ENCODE assay signal across 8 cellular contexts in genomic region chr22:41834005-41834975, GRCh38. TPM values are rescaled to one million over a fixed set of nuclear protein-coding genes. Genes with fewer than 3 reads are reported as not detected.
DNase-seq lines count a peak whose midpoint lies in the region; ATAC-seq lines count a peak whose summit lies in the region.

No MANE protein-coding gene starts in this region.

- POLR2A ChIA-PET in activated CD4-positive, alpha-beta memory T cell treated with anti-CD3 and anti-CD28 coated beads, Interleukin-2, amount 10 ng/mL, durations not matched to agents 7 days and 5 days (lab: Charles Lee): interaction anchor here (0.6 to 8.2 kb wide), 20 partner anchors 10 to 781 kb away, joined by 3 to 82 read pairs (median 7); partner anchors contain the start of genes CCDC134, CENPM, DESI1 and POLDIP3

- H3K27me3 ChIP-seq in subcutaneous abdominal adipose tissue (ENCODE audit: control insufficient read depth in 5 of 5, insufficient read depth in 4 of 5, low read length in 5 of 5): no peaks in the 10 kb centered on the region

- no peak for DNase-seq in activated T-cell treated with anti-CD3 and anti-CD28 coated beads, Interleukin-2, amount 50 U/mL, for 72 hours
- DNase-seq in activated T-cell treated with anti-CD3 and anti-CD28 coated beads, Interleukin-2, amount 50 U/mL, for 1 hour: no peak
- DNase-seq in activated CD4-positive, alpha-beta memory T cell treated with anti-CD3 and anti-CD28 coated beads, Interleukin-2, amount 10 ng/mL, durations not matched to agents 7 days and 5 days: no peak
- no peak for DNase-seq in NCI-H345 treated with DMSO at 0.1 percent for 48 hours (lab: John Stamatoyannopoulos, UW; ENCODE audit: unreplicated experiment)
- no peak for DNase-seq in AG08396 (ENCODE audit: low spot score)
- no peak for DNase-seq in ecto neural progenitor cell (ENCODE audit: low spot score)

- peaks cover 0 to 17% (median 13%) of the 10 kb centered on the region in 5 donors for H3K36me3 ChIP-seq in subcutaneous abdominal adipose tissue (ENCODE audit: control insufficient read depth in 5 of 5, insufficient read depth in 5 of 5, low read length in 5 of 5)

- H3K27ac Mint-ChIP-seq in activated T-cell treated with anti-CD3 and anti-CD28 coated beads, Interleukin-2, amount 50 U/mL, for 72 hours: peak overlapping the region; percentile 84
- H3K27ac Mint-ChIP-seq in activated CD4-positive, alpha-beta memory T cell treated with anti-CD3 and anti-CD28 coated beads, Interleukin-2, amount 10 ng/mL, durations not matched to agents 7 days and 5 days: peak overlapping the region; percentile 79

- peaks cover 17 to 24% of the 10 kb centered on the region in 2 donors for H3K36me3 Mint-ChIP-seq in activated T-cell treated with anti-CD3 and anti-CD28 coated beads, Interleukin-2, amount 50 U/mL, for 72 hours (ENCODE audit: insufficient read depth in 2 of 2)
- peaks cover 75% of the 10 kb centered on the region for H3K36me3 Mint-ChIP-seq in activated CD4-positive, alpha-beta memory T cell treated with anti-CD3 and anti-CD28 coated beads, Interleukin-2, amount 10 ng/mL, durations not matched to agents 7 days and 5 days (ENCODE audit: low read depth)

- H3K27me3 Mint-ChIP-seq in activated T-cell treated with anti-CD3 and anti-CD28 coated beads, Interleukin-2, amount 50 U/mL, for 72 hours (ENCODE audit: low read depth): no peaks in the 10 kb centered on the region
- no peaks in the 10 kb centered on the region for H3K27me3 Mint-ChIP-seq in activated CD4-positive, alpha-beta memory T cell treated with anti-CD3 and anti-CD28 coated beads, Interleukin-2, amount 10 ng/mL, durations not matched to agents 7 days and 5 days

- H3K9me3 Mint-ChIP-seq in activated T-cell treated with anti-CD3 and anti-CD28 coated beads, Interleukin-2, amount 50 U/mL, for 72 hours: no peaks in the 10 kb centered on the region
- no peaks in the 10 kb centered on the region for H3K9me3 Mint-ChIP-seq in activated CD4-positive, alpha-beta memory T cell treated with anti-CD3 and anti-CD28 coated beads, Interleukin-2, amount 10 ng/mL, durations not matched to agents 7 days and 5 days

- H3K4me3 ChIP-seq in iPS-18c (ENCODE audit: insufficient read depth, low read depth, low read length): peak overlapping the region; percentile 85
- H3K4me3 ChIP-seq in subcutaneous abdominal adipose tissue (ENCODE audit: low read depth in 1 of 5, low read length in 5 of 5): peak overlapping the region; percentile 61 to 77 (median 70)

- ATAC-seq in activated T-cell treated with anti-CD3 and anti-CD28 coated beads, Interleukin-2, amount 50 U/mL, for 72 hours (replicated peaks in 1 of 2): no peak

- peak overlapping the region; percentile 92 to 98 for H3K4me3 Mint-ChIP-seq in activated T-cell treated with anti-CD3 and anti-CD28 coated beads, Interleukin-2, amount 50 U/mL, for 72 hours
- peak overlapping the region; percentile 89 for H3K4me3 Mint-ChIP-seq in activated CD4-positive, alpha-beta memory T cell treated with anti-CD3 and anti-CD28 coated beads, Interleukin-2, amount 10 ng/mL, durations not matched to agents 7 days and 5 days

- peaks cover 0 to 29% (median 22%) of the 10 kb centered on the region in 5 donors for H3K4me1 ChIP-seq in subcutaneous abdominal adipose tissue (ENCODE audit: control insufficient read depth in 5 of 5, insufficient read depth in 5 of 5, low read length in 5 of 5)

- H3K27ac ChIP-seq in subcutaneous abdominal adipose tissue (ENCODE audit: low read depth, low read length): peak overlapping the region; percentile 81

- CTCF ChIA-PET in activated CD4-positive, alpha-beta memory T cell treated with anti-CD3 and anti-CD28 coated beads, Interleukin-2, amount 10 ng/mL, durations not matched to agents 7 days and 5 days (lab: Charles Lee): interaction anchor here (1.1 to 3.3 kb wide), 6 partner anchors 12 to 167 kb away, joined by 3 to 11 read pairs (median 6); partner anchors contain the start of gene CENPM

- no peaks in the 10 kb centered on the region for H3K9me3 ChIP-seq in iPS-18c (ENCODE audit: control insufficient read depth, insufficient read depth, low read length)
- no peaks in the 10 kb centered on the region for H3K9me3 ChIP-seq in subcutaneous abdominal adipose tissue (ENCODE audit: control insufficient read depth in 5 of 5, low read length in 5 of 5)

- peaks cover 59% of the 10 kb centered on the region for H3K4me1 Mint-ChIP-seq in activated T-cell treated with anti-CD3 and anti-CD28 coated beads, Interleukin-2, amount 50 U/mL, for 72 hours (ENCODE audit: low read depth)
- H3K4me1 Mint-ChIP-seq in activated CD4-positive, alpha-beta memory T cell treated with anti-CD3 and anti-CD28 coated beads, Interleukin-2, amount 10 ng/mL, durations not matched to agents 7 days and 5 days: peaks cover 55% of the 10 kb centered on the region

- H3K9ac ChIP-seq in subcutaneous abdominal adipose tissue (ENCODE audit: low read length in 5 of 5): peak overlapping the region; percentile 26 to 80 (median 60)

RNA-seq across cellular contexts. Expression of gene SREBF2, which starts 1.4 kb away (rescaled TPM):
- 100 to 1,000 TPM; 127 to 131 TPM for total RNA-seq in activated T-cell treated with anti-CD3 and anti-CD28 coated beads, Interleukin-2, amount 50 U/mL, for 72 hours
- 100 to 1,000 TPM; 150 to 157 TPM for total RNA-seq in activated CD4-positive, alpha-beta memory T cell treated with anti-CD3 and anti-CD28 coated beads, Interleukin-2, amount 10 ng/mL, durations not matched to agents 7 days and 5 days

RNA-seq across cellular contexts. Expression of gene CCDC134, which starts 33.8 kb away (rescaled TPM):
- total RNA-seq in activated T-cell treated with anti-CD3 and anti-CD28 coated beads, Interleukin-2, amount 50 U/mL, for 72 hours: 10 to 100 TPM; 18.9 to 23.1 TPM
- total RNA-seq in activated CD4-positive, alpha-beta memory T cell treated with anti-CD3 and anti-CD28 coated beads, Interleukin-2, amount 10 ng/mL, durations not matched to agents 7 days and 5 days: 10 to 100 TPM; 17.9 to 20.3 TPM
